23 cellular contexts compared by ENCODE assay signal in the genomic region with DNA sequence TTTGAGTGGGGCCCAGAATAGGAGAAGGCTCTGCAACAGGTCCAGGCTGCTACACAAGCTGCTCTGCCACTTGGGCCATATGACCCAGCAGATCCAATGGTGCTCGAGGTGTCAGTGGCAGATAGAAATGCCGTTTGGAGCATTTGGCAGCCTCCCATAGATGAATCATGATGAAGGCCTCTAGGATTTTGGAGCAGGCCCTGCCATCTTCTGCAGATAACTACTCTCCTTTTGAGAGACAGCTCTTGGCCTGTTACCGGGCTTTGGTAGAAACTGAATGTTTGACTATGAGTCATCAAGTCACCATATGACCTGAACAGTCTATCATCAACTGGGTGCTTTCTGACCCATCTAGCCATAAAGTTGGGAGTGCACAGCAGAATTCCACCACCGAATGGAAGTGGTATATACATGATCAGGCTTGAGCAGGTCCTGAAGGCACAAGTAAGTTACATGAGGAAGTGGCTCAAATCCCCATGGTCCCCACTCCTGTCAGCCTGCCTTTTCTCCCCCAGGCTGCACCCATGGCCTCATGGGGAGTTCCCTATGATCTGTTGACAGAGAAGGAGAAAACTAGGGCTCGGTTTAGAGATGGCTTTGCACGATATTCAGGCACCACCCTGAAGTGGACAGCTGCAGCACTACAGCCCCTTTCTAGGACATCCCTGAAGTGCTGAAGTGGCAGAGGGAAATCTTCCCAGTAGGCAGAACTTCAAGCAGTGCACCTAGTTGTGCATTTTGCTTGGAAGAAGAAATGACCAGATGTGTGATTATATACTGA.
DNase-seq lines count a peak whose midpoint lies in the region; ATAC-seq and TF ChIP-seq lines count a peak whose summit lies in the region.
"Had no signal": no experiment of that assay in that cellular context is flagged by ENCODE, and none has a peak within 500 bp of the region (broad histone marks: within the 10 kb centered on the region; RNA-seq: fewer than 3 reads in every experiment).

No MANE protein-coding gene starts in this region.

- H3K4me1 ChIP-seq in mammary epithelial cell (ENCODE audit: insufficient read depth, low read length), result no peaks in the 10 kb centered on the region
- H3K4me1 ChIP-seq in hepatocyte (ENCODE audit: insufficient read depth), result no peaks in the 10 kb centered on the region
- H3K4me1 ChIP-seq: BLaER1, gastrocnemius medialis had no signal

- no peaks in the 10 kb centered on the region for H3K79me2 ChIP-seq in mammary epithelial cell (ENCODE audit: insufficient read depth, low read length)
- no peaks in the 10 kb centered on the region for H3K79me2 ChIP-seq in hepatocyte

- peak; percentile 13 for DNase-seq in MCF 10A (ENCODE audit: unreplicated experiment)
- no peak for DNase-seq in mammary epithelial cell
- DNase-seq in MG63, result peak; percentile 74
- DNase-seq in NOMO-1 (lab: John Stamatoyannopoulos, UW; ENCODE audit: unreplicated experiment in 2 of 2), result no peak
- no peak for DNase-seq in NCI-H2171 (lab: John Stamatoyannopoulos, UW)
- no peak for DNase-seq in hepatocyte (ENCODE audit: low spot score)
- DNase-seq: activated CD4-positive, alpha-beta T cell treated with anti-CD3 and anti-CD28 coated beads, Interleukin-2, amount 50 U/mL, for 1 hour; activated CD8-positive, alpha-beta memory T cell treated with anti-CD3 and anti-CD28 coated beads, Interleukin-2, amount 50 U/mL, for 48 hours; activated naive CD8-positive, alpha-beta T cell treated with anti-CD3 and anti-CD28 coated beads, Interleukin-2, amount 50 U/mL, for 24 hours; cortex of kidney; gastrocnemius medialis; MM.1S; NCI-H146; NCI-H82; occipital lobe; stimulated activated CD8-positive, alpha-beta memory T cell treated with anti-CD3 and anti-CD28 coated beads, Interleukin-4, amount 100 ng/mL, for 48 hours; T-helper 2 cell; WERI-Rb-1 had no signal

- H3K9me2 ChIP-seq in hepatocyte (replicated peaks; ENCODE audit: insufficient read depth), result no peaks in the 10 kb centered on the region

- CTCF ChIA-PET in MCF 10A (lab: Yijun Ruan, JAX), result no interaction called here
- CTCF ChIA-PET in mammary epithelial cell (lab: Charles Lee; ENCODE audit: low non-redundant PET), result no interaction called here

- no peaks in the 10 kb centered on the region for H3K36me3 ChIP-seq in mammary epithelial cell (ENCODE audit: insufficient read depth, low read length)
- no peaks in the 10 kb centered on the region for H3K36me3 ChIP-seq in MG63
- H3K36me3 ChIP-seq in hepatocyte (replicated peaks; ENCODE audit: insufficient read depth, low read depth), result no peaks in the 10 kb centered on the region
- H3K36me3 ChIP-seq: BLaER1, gastrocnemius medialis, WERI-Rb-1 had no signal

- H2AFZ ChIP-seq in mammary epithelial cell (ENCODE audit: low read depth, low read length) (no peak overlapping the region), hepatocyte (no peak overlapping the region)

- no peaks in the 10 kb centered on the region for H3K9me3 ChIP-seq in mammary epithelial cell (replicated peaks; ENCODE audit: insufficient read depth, low read length)
- peaks cover 19% of the 10 kb centered on the region for H3K9me3 ChIP-seq in MG63
- no peaks in the 10 kb centered on the region for H3K9me3 ChIP-seq in hepatocyte (ENCODE audit: low read depth)
- H3K9me3 ChIP-seq: gastrocnemius medialis had no signal

- intact Hi-C loops in MCF 10A (cut with micrococcal nuclease) (no loop called here), mammary epithelial cell (cut with micrococcal nuclease) (no loop called here)

- peak; percentile 43 for ATAC-seq in esophagus mucosa
- ATAC-seq in GM21526 (IDR thresholded peaks at IDR 0.05; ENCODE audit: low FRiP score, unreplicated experiment), result no peak
- ATAC-seq: activated naive CD8-positive, alpha-beta T cell treated with anti-CD3 and anti-CD28 coated beads, Interleukin-2, amount 50 U/mL, for 24 hours; gastrocnemius medialis had no signal

- dilution Hi-C loops in mammary epithelial cell (cut with HindIII; ENCODE audit: low sequenced_read_pairs), result no loop called here

- POLR2A ChIA-PET in MCF 10A (lab: Yijun Ruan, JAX), result interaction anchor here (0.7 kb wide), 1 partner anchor 9 kb away, joined by 3 read pairs; no protein-coding TSS in a partner anchor

- H3K4me3 Mint-ChIP-seq in MCF 10A (ENCODE audit: unreplicated experiment), result no peak overlapping the region
- H3K4me3 Mint-ChIP-seq: activated naive CD8-positive, alpha-beta T cell treated with anti-CD3 and anti-CD28 coated beads, Interleukin-2, amount 50 U/mL, for 24 hours; brain had no signal

- no peak overlapping the region for H3K27ac Mint-ChIP-seq in MCF 10A (ENCODE audit: low read depth, unreplicated experiment)
- H3K27ac Mint-ChIP-seq: activated naive CD8-positive, alpha-beta T cell treated with anti-CD3 and anti-CD28 coated beads, Interleukin-2, amount 50 U/mL, for 24 hours; brain had no signal

- H3K27ac ChIP-seq in mammary epithelial cell (ENCODE audit: insufficient read depth, low read depth, low read length) (no peak overlapping the region), hepatocyte (no peak overlapping the region)
- H3K27ac ChIP-seq: 22Rv1, BLaER1, gastrocnemius medialis, WERI-Rb-1 had no signal

- no peak overlapping the region for H3K9ac ChIP-seq in mammary epithelial cell (ENCODE audit: insufficient read depth, low read length)
- H3K9ac ChIP-seq: BLaER1 had no signal

- H3K4me1 Mint-ChIP-seq in MCF 10A (ENCODE audit: insufficient read depth, unreplicated experiment), result no peaks in the 10 kb centered on the region
- H3K4me1 Mint-ChIP-seq: activated naive CD8-positive, alpha-beta T cell treated with anti-CD3 and anti-CD28 coated beads, Interleukin-2, amount 50 U/mL, for 24 hours; brain had no signal

- H3K27me3 Mint-ChIP-seq in MCF 10A (ENCODE audit: insufficient read depth, unreplicated experiment), result no peaks in the 10 kb centered on the region
- H3K27me3 Mint-ChIP-seq: activated naive CD8-positive, alpha-beta T cell treated with anti-CD3 and anti-CD28 coated beads, Interleukin-2, amount 50 U/mL, for 24 hours had no signal

- peaks cover 8% of the 10 kb centered on the region for H3K36me3 Mint-ChIP-seq in MCF 10A (ENCODE audit: insufficient read depth, unreplicated experiment)
- H3K36me3 Mint-ChIP-seq: brain had no signal

- TF ChIP-seq CTCF in MCF 10A (IDR thresholded peaks at IDR 0.05; ENCODE audit: unreplicated experiment) (no peak), mammary epithelial cell (conservative IDR thresholded peaks at IDR 0.05 in 1 of 2, IDR thresholded peaks at IDR 0.05 in 1 of 2; ENCODE audit: extremely low read depth in 1 of 2, insufficient read depth in 1 of 2, low read depth in 1 of 2, low read length in 2 of 2) (no peak), hepatocyte (IDR thresholded peaks at IDR 0.05; ENCODE audit: poor library complexity) (no peak)

- H4K20me1 ChIP-seq in mammary epithelial cell (ENCODE audit: insufficient read depth, low read length) (no peaks in the 10 kb centered on the region), hepatocyte (ENCODE audit: insufficient read depth, poor library complexity, severe bottlenecking) (no peaks in the 10 kb centered on the region)
- H4K20me1 ChIP-seq: BLaER1 had no signal

- H3K4me3 ChIP-seq in mammary epithelial cell (replicated peaks in 1 of 3; ENCODE audit: insufficient read depth in 1 of 3, low read depth in 2 of 3, low read length in 3 of 3), result no peak overlapping the region
- H3K4me3 ChIP-seq in MG63, result no peak overlapping the region
- H3K4me3 ChIP-seq in hepatocyte, result no peak overlapping the region
- H3K4me3 ChIP-seq: BLaER1, gastrocnemius medialis had no signal

- BruUV-seq in MCF 10A (replicated peaks; lab: Mats Ljungman, UMichigan) (no TSS peak), mammary epithelial cell (replicated peaks; lab: Mats Ljungman, UMichigan) (no TSS peak)

- peaks cover 27% of the 10 kb centered on the region for H3K9me3 Mint-ChIP-seq in MCF 10A (ENCODE audit: unreplicated experiment)

- in situ Hi-C loops in mammary epithelial cell (cut with MboI; ENCODE audit: low sequenced_read_pairs in 2 of 2), result no loop called here

- H3K27me3 ChIP-seq in mammary epithelial cell (ENCODE audit: insufficient read depth, low read length) (no peaks in the 10 kb centered on the region), MG63 (no peaks in the 10 kb centered on the region), hepatocyte (no peaks in the 10 kb centered on the region)
- H3K27me3 ChIP-seq: BLaER1, gastrocnemius medialis had no signal

- H3K4me2 ChIP-seq in mammary epithelial cell (ENCODE audit: insufficient read depth, low read depth, low read length) (no peak overlapping the region), hepatocyte (no peak overlapping the region)
- H3K4me2 ChIP-seq: BLaER1 had no signal

- 93% methylated on average over 5 of the region's 6 CpGs for WGBS in mammary epithelial cell (ENCODE audit: low coverage, missing lambda C conversion rate)
- WGBS in hepatocyte (ENCODE audit: low lambda C conversion rate, missing lambda C conversion rate), result 93% methylated on average over 6 of the region's 6 CpGs

Comparison
In these comparisons a context has a peak if more than half of its experiments do, and no peak if none do; other contexts are left out.
1. DNase-seq: peak in MCF 10A (single experiment) and MG63 (single experiment); none in mammary epithelial cell (single experiment), NOMO-1 (0 of 2), NCI-H2171 (single experiment) and hepatocyte (single experiment).